Comparison of ENCODE assay signal across 15 cellular contexts in genomic region chr5:10338996-10339903, GRCh38. TPM values are rescaled to one million over a fixed set of nuclear protein-coding genes. Genes with fewer than 3 reads are reported as not detected.
DNase-seq lines count a peak whose midpoint lies in the region; ATAC-seq lines count a peak whose summit lies in the region.
"Had no signal": no experiment of that assay in that cellular context is flagged by ENCODE, and none has a peak within 500 bp of the region (broad histone marks: within the 10 kb centered on the region; RNA-seq: fewer than 3 reads in every experiment).

No MANE protein-coding gene starts in this region.

- DNase-seq in H7 (peak; percentile 70), NCI-H2081 treated with DMSO at 0.1 percent for 48 hours (lab: John Stamatoyannopoulos, UW) (peak; percentile 96), astrocyte of the hippocampus (ENCODE audit: low read depth, low spot score) (peak; percentile 65), midbrain (lab: John Stamatoyannopoulos, UW) (peak; percentile 23), islet precursor cell (no peak), NCI-H2107 (lab: John Stamatoyannopoulos, UW) (no peak), MG63 (no peak)
- DNase-seq: activated T-cell treated with anti-CD3 and anti-CD28 coated beads, Interleukin-2, amount 50 U/mL, for 72 hours; body of pancreas; GF-D8; Karpas-422; mesendoderm; stimulated activated CD4-positive, alpha-beta T cell treated with anti-CD3 and anti-CD28 coated beads, Interleukin-4, amount 100 ng/mL, for 4 hours had no signal

- no peaks in the 10 kb centered on the region for H3K9me3 ChIP-seq in MG63
- H3K9me3 ChIP-seq: body of pancreas had no signal

- no peak for ATAC-seq in GM21737 (IDR thresholded peaks at IDR 0.05; ENCODE audit: unreplicated experiment)
- ATAC-seq: activated T-cell treated with anti-CD3 and anti-CD28 coated beads, Interleukin-2, amount 50 U/mL, for 72 hours; body of pancreas had no signal

- H3K27me3 ChIP-seq in H7 (ENCODE audit: control insufficient read depth, insufficient read depth, low read length) = peaks cover 11% of the 10 kb centered on the region
- H3K27me3 ChIP-seq in MG63 = no peaks in the 10 kb centered on the region
- H3K27me3 ChIP-seq: body of pancreas had no signal

- no peak overlapping the region for H3K4me3 ChIP-seq in H7 (ENCODE audit: insufficient read depth, low read depth, low read length)
- no peak overlapping the region for H3K4me3 ChIP-seq in MG63
- H3K4me3 ChIP-seq: BLaER1, body of pancreas had no signal

- H3K36me3 ChIP-seq in H7 (replicated peaks; ENCODE audit: control insufficient read depth, insufficient read depth, low read length) (no peaks in the 10 kb centered on the region), MG63 (no peaks in the 10 kb centered on the region)
- H3K36me3 ChIP-seq: BLaER1 had no signal

RNA-seq across cellular contexts. Expression of gene MARCHF6, which starts 14.2 kb away (rescaled TPM):
- total RNA-seq in H7 (2014; rRNA removed; shearing (Covaris generic)) = 38.0 and 55.4 TPM in 2 replicates
- 67.5 and 72.8 TPM in 2 replicates for total RNA-seq in MG63 (2014; rRNA removed; shearing (Covaris generic); ENCODE audit: low replicate concordance)

RNA-seq across cellular contexts. Expression of gene CMBL, which starts 31.5 kb away (rescaled TPM):
- 5.2 and 5.3 TPM in 2 replicates for total RNA-seq in H7 (2014; rRNA removed; shearing (Covaris generic))
- total RNA-seq in MG63 (2014; rRNA removed; shearing (Covaris generic); ENCODE audit: low replicate concordance) = 23.3 and 29.1 TPM in 2 replicates

Comparison
In these comparisons a context has a peak if more than half of its experiments do, and no peak if none do; other contexts are left out.
1. DNase-seq: peak in H7 (single experiment), NCI-H2081 treated with DMSO at 0.1 percent for 48 hours (single experiment), astrocyte of the hippocampus (single experiment) and midbrain (single experiment); none in islet precursor cell (single experiment), NCI-H2107 (single experiment) and MG63 (single experiment).